Comparison of ENCODE assay signal across 6 cellular contexts in the genomic region with DNA sequence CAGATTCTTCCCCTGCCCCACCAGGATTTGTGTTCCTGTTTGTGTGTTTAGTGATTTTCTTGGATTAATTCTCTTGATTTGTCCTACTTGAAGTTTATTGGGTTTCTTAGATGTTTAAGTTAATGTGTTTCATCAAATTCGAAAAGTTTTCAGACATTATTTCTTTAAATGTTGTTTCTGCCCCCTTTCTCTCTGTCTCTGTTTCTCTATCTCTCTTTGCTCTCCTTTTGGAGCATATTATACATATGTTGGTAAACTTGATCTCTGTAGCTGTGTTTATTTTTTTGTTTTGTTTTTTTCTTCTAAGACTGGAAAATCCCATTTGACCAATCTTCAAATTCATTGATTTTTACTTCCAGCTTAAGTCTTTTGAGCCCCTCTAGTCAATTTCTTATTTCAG.
"Had no signal": no experiment of that assay in that cellular context is flagged by ENCODE, and none has a peak within 500 bp of the region (broad histone marks: within the 10 kb centered on the region; RNA-seq: fewer than 3 reads in every experiment).

No MANE protein-coding gene starts in this region.

- FAIRE-seq: G401.6, GM12878, GM12891, GM12892 had no signal

- DNase-seq: GDM1, GF-D8 had no signal

- ATAC-seq: GM12878 had no signal

- H3K4me3 ChIP-seq: GM12878 had no signal
